ENCODE assay signal across 8 cellular contexts in the genomic region with DNA sequence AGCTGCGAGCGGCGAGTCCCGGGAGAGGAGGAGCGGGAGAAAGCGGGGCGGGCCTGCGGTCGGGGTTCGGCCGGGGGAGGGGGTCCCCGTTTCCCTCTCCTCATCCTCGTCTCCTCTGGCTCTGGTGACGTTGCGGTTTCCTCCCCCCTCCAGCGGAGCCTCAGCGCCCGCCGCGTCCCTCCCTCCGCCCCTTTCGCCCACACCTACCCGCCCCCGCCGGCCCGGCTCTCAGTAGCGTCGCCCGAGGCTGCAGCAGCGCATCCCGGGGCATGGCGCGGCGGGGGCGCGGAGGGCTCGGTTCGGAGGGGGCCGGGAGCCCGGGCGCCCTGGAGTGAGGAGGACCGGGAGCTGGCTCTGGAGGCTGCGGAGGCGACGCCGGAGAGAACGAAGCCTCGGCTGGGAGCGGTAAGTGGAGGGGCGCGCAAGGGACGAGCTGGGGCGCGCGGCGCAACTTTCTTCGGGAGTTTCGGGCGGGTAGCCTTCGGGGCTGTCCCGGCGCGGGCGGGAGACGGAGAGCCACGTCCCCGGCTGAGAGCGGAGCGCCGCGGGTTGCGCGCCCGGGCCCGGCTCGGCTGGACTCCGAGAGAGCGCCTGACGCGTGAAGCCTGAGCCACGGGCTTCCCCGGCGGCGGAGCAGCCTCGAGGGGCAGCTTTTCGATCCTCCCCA. TPM values are rescaled to one million over a fixed set of nuclear protein-coding genes. Genes with fewer than 3 reads are reported as not detected.
DNase-seq lines count a peak whose midpoint lies in the region; ATAC-seq and TF ChIP-seq lines count a peak whose summit lies in the region.

TSS of gene DSE (plus strand) at position 231 of the 667 bp plus-strand sequence. CDS start 28,304 bp downstream, outside the sequence.

- WGBS in testis, 2 donors: 0% methylated on average over 10 to 37 of the region's 86 CpGs

- DNase-seq in AG08396 (ENCODE audit: low spot score) (peak; percentile 88), Peyer's patch (peak; percentile 77 to 90 (median 77)), glomerular endothelial cell (ENCODE audit: extremely low read depth, low read depth, low spot score) (no peak), omental fat pad (ENCODE audit: low spot score) (peak; percentile 62), testis (peak; percentile 89)
- DNase-seq in activated naive CD4-positive, alpha-beta T cell treated with anti-CD3 and anti-CD28 coated beads, Interleukin-2, amount 50 U/mL, for 16 hours: peak; percentile 64

- peaks cover 0 to 10% (median 1%) of the 10 kb centered on the region in 4 donors for H3K4me1 ChIP-seq in Peyer's patch
- H3K4me1 ChIP-seq in testis: peaks cover 8% of the 10 kb centered on the region

- H3K27ac ChIP-seq in Peyer's patch: peak within 1 kb of the TSS; percentile 84 to 90 (median 88)
- H3K27ac ChIP-seq in testis: peak within 1 kb of the TSS; percentile 96 to 98

- ATAC-seq in GM18868 (IDR thresholded peaks at IDR 0.05; ENCODE audit: unreplicated experiment): peak; percentile 76
- ATAC-seq in HG03095 (IDR thresholded peaks at IDR 0.05; ENCODE audit: unreplicated experiment): peak; percentile 76
- peak; percentile 85 for ATAC-seq in omental fat pad (ENCODE audit: low FRiP score)

- H3K4me3 ChIP-seq in Peyer's patch: peak within 1 kb of the TSS; percentile 64 to 86 (median 78)
- H3K4me3 ChIP-seq in testis: peak within 1 kb of the TSS; percentile 81

- TF ChIP-seq CTCF in Peyer's patch (IDR thresholded peaks at IDR 0.05) (no peak), omental fat pad (IDR thresholded peaks at IDR 0.05) (no peak), testis (IDR thresholded peaks at IDR 0.05) (no peak)

- H3K36me3 ChIP-seq in Peyer's patch (no peaks in the 10 kb centered on the region), testis (ENCODE audit: low read depth, missing control alignments) (no peaks in the 10 kb centered on the region)

- TF ChIP-seq POLR2A in Peyer's patch (IDR thresholded peaks at IDR 0.05) (peak; percentile 36 to 46), testis (IDR thresholded peaks at IDR 0.05) (no peak)

- H3K9me3 ChIP-seq in Peyer's patch (no peaks in the 10 kb centered on the region), testis (no peaks in the 10 kb centered on the region)

- intact Hi-C loops in testis (cut with DNase I; ENCODE audit: low total_unique reads): no loop called here

- H3K27me3 ChIP-seq in Peyer's patch (no peaks in the 10 kb centered on the region), testis (no peaks in the 10 kb centered on the region)

RNA-seq across cellular contexts. Expression of gene DSE, which starts in this region (rescaled TPM):
- total RNA-seq in Peyer's patch (10 to 100 TPM; 12.6 to 71.8 (median 16.2) TPM), glomerular endothelial cell (20.8 and 21.5 TPM in 2 replicates), omental fat pad (100 to 1,000 TPM in 2 of 4 donors, 10 to 100 TPM in 2; 80.9 to 145 (median 100) TPM), testis (10 to 100 TPM; 35.1 to 49.3 TPM)
- 31.5 TPM for polyA plus RNA-seq in testis (ENCODE audit: insufficient read depth, low read depth, low replicate concordance)
